Comparison of ENCODE assay signal across 8 cellular contexts in the genomic region with DNA sequence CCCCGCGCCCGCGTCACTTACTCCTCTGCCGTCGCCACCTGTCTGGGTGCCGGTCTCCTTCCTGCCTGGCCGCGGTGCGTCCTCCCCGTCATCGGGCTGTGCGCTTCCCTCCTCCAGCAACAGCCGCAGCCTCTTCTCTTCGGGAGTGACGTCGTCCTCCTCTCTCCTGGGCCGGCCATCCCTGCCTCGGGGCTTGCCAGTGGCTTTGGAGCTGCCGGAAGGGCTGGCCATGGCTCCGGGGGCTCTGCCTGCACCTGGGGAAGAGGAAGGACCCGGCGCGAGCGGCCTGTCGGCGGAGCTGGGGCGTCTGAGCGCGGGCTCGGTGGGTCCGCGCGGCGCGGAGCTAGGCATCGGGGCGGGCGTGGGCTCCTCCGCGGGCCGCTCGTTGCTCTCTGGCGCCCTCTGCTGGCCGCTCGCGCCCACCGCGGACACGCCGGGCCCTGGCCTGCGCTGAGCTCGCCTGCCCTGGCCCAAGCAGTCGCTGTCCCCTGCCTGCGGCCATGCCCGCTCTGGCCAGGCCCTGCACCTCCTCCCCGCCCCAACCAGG. TPM values are rescaled to one million over a fixed set of nuclear protein-coding genes. Genes with fewer than 3 reads are reported as not detected.
A peak's percentile ranks its signal among the peaks of the same experiment; 100 is the strongest.
DNase-seq lines count a peak whose midpoint lies in the region; ATAC-seq and TF ChIP-seq lines count a peak whose summit lies in the region.
"Not testable (repeated sequence)": the region's sequence is repeated elsewhere in the genome, so short reads cannot be mapped to it uniquely, and the experiment has no call there.

No MANE protein-coding gene starts in this region.

- H3K4me3 ChIP-seq in astrocyte of the cerebellum (ENCODE audit: low read depth, low read length) = peak overlapping the region; percentile 35
- H3K4me3 ChIP-seq in cardiac muscle cell = peak overlapping the region; percentile 54

- not testable (repeated sequence) for H3K36me3 ChIP-seq in cardiac muscle cell

- H3K4me1 ChIP-seq in cardiac muscle cell (ENCODE audit: low read depth) = not testable (repeated sequence)

- peaks cover 19% of the 10 kb centered on the region for H3K27me3 Mint-ChIP-seq in CD4-positive, alpha-beta T cell
- H3K27me3 Mint-ChIP-seq in nephron progenitor cell (ENCODE audit: low read depth, poor library complexity) = peaks cover 64% of the 10 kb centered on the region

- H3K36me3 Mint-ChIP-seq in CD4-positive, alpha-beta T cell (ENCODE audit: low read depth); nephron progenitor cell (ENCODE audit: low read depth): not testable (repeated sequence)

- not testable (repeated sequence) for H3K27ac Mint-ChIP-seq in CD4-positive, alpha-beta T cell; nephron progenitor cell

- DNase-seq in CD4-positive, alpha-beta T cell = peak; percentile 51 to 86 (median 73)
- DNase-seq in HPDE6-E6E7 (ENCODE audit: extremely low spot score) (peak; percentile 46), NCI-H69 (lab: John Stamatoyannopoulos, UW) (peak; percentile 70), astrocyte of the cerebellum (ENCODE audit: low read depth) (peak; percentile 5), cardiac muscle cell (ENCODE audit: low read depth in 1 of 2, low spot score in 1 of 2) (peak; percentile 64 to 76), nephron progenitor cell (peak; percentile 93)
- DNase-seq in activated CD4-positive, CD25-positive, alpha-beta regulatory T cell treated with anti-CD3 and anti-CD28 coated beads, Interleukin-2, amount 50 U/mL, for 16 hours (ENCODE audit: low read depth, low spot score) = peak; percentile 45
- DNase-seq in stimulated activated CD8-positive, alpha-beta memory T cell treated with anti-CD3 and anti-CD28 coated beads, Interleukin-2, amount 100 ng/mL, for 1 hour (ENCODE audit: low read depth in 2 of 2) = peak; percentile 60

- not testable (repeated sequence) for H3K27ac ChIP-seq in CD4-positive, alpha-beta T cell (ENCODE audit: low read depth, low read length); cardiac muscle cell

- H3K9me3 Mint-ChIP-seq in CD4-positive, alpha-beta T cell; nephron progenitor cell: not testable (repeated sequence)

- TF ChIP-seq CTCF in CD4-positive, alpha-beta T cell (IDR thresholded peaks at IDR 0.05) = peak; percentile 58
- peak; percentile 51 for TF ChIP-seq CTCF in astrocyte of the cerebellum (IDR thresholded peaks at IDR 0.05; ENCODE audit: low read depth, low read length, missing control alignments)
- peak; percentile 48 for TF ChIP-seq CTCF in cardiac muscle cell (IDR thresholded peaks at IDR 0.05; ENCODE audit: low read depth, low read length)
- peak; percentile 53 for TF ChIP-seq CTCF in nephron progenitor cell (IDR thresholded peaks at IDR 0.05)

- CTCF ChIA-PET in CD4-positive, alpha-beta T cell (lab: Charles Lee) = interaction anchor here (0.6 to 1.1 kb wide), 10 partner anchors 37 to 96 kb away, joined by 3 to 9 read pairs (median 4); a partner anchor contains a TSS

- in situ Hi-C loops in astrocyte of the cerebellum (cut with HindIII; ENCODE audit: low sequenced_read_pairs) = not testable (repeated sequence)

- POLR2A ChIA-PET in CD4-positive, alpha-beta T cell (lab: Charles Lee) = interaction anchor here (1.1 kb wide), 1 partner anchor 71 kb away, joined by 6 read pairs; no protein-coding TSS in a partner anchor

- H3K27me3 ChIP-seq in CD4-positive, alpha-beta T cell (ENCODE audit: control insufficient read depth, insufficient read depth, low read length) = not testable (repeated sequence)
- peaks cover 33% of the 10 kb centered on the region for H3K27me3 ChIP-seq in cardiac muscle cell

- peak overlapping the region; percentile 89 for H3K4me3 Mint-ChIP-seq in CD4-positive, alpha-beta T cell
- H3K4me3 Mint-ChIP-seq in nephron progenitor cell = peak overlapping the region; percentile 83

- intact Hi-C loops in CD4-positive, alpha-beta T cell (cut with DNase I, micrococcal nuclease) = loop anchor here (2.0 to 10.0 kb wide), 2 partner anchors 97 to 101 kb away; no protein-coding TSS in a partner anchor

- peak; percentile 73 for ATAC-seq in CD4-positive, alpha-beta T cell (ENCODE audit: poor library complexity)

- not testable (repeated sequence) for H3K4me1 Mint-ChIP-seq in CD4-positive, alpha-beta T cell (ENCODE audit: low read depth); nephron progenitor cell

- H3K9me3 ChIP-seq in CD4-positive, alpha-beta T cell (ENCODE audit: control insufficient read depth, low read length); cardiac muscle cell (ENCODE audit: low read depth): not testable (repeated sequence)

RNA-seq across cellular contexts. Expression of a gene that starts 48.4 kb away (rescaled TPM):
- 10 to 100 TPM; 21.3 to 22.0 TPM for total RNA-seq in CD4-positive, alpha-beta T cell
- total RNA-seq in cardiac muscle cell = 13.6 and 24.0 TPM in 2 replicates
- 13.2 and 20.0 TPM in 2 replicates for polyA plus RNA-seq in cardiac muscle cell

RNA-seq across cellular contexts. Expression of a gene that starts 54.6 kb away (rescaled TPM):
- under 1 TPM; 0.34 to 0.44 TPM for total RNA-seq in CD4-positive, alpha-beta T cell
- 0.45 and 1.2 TPM in 2 replicates for total RNA-seq in cardiac muscle cell
- polyA plus RNA-seq in cardiac muscle cell = 0.55 and 0.66 TPM in 2 replicates

Comparison
In these comparisons a context has a peak if more than half of its experiments do, and no peak if none do; other contexts are left out.
1. DNase-seq: peak in every context shown above with its lines; median percentile 93 in nephron progenitor cell; 73 in CD4-positive, alpha-beta T cell; 70 in NCI-H69; 70 in cardiac muscle cell; 60 in stimulated activated CD8-positive, alpha-beta memory T cell treated with anti-CD3 and anti-CD28 coated beads, Interleukin-2, amount 100 ng/mL, for 1 hour; 46 in HPDE6-E6E7; 45 in activated CD4-positive, CD25-positive, alpha-beta regulatory T cell treated with anti-CD3 and anti-CD28 coated beads, Interleukin-2, amount 50 U/mL, for 16 hours; 5 in astrocyte of the cerebellum.